In genomic region chr3:126370055-126370454, GRCh38 we compare ENCODE assay signal across 13 cellular contexts. TPM values are rescaled to one million over a fixed set of nuclear protein-coding genes. Genes with fewer than 3 reads are reported as not detected.
DNase-seq lines count a peak whose midpoint lies in the region; ATAC-seq and TF ChIP-seq lines count a peak whose summit lies in the region.
"Had no signal": no experiment of that assay in that cellular context is flagged by ENCODE, and none has a peak within 500 bp of the region (broad histone marks: within the 10 kb centered on the region; RNA-seq: fewer than 3 reads in every experiment).

No MANE protein-coding gene starts in this region.

- H3K27ac ChIP-seq in RWPE2 (ENCODE audit: poor library complexity, severe bottlenecking): no peak overlapping the region
- peak overlapping the region in 1 of 3 donors; percentile 13 for H3K27ac ChIP-seq in right lobe of liver
- no peak overlapping the region for H3K27ac ChIP-seq in sigmoid colon
- H3K27ac ChIP-seq in upper lobe of right lung: no peak overlapping the region
- no peak overlapping the region for H3K27ac ChIP-seq in neural progenitor cell
- H3K27ac ChIP-seq: BLaER1, GM23248 had no signal

- no peaks in the 10 kb centered on the region for H3K9me3 Mint-ChIP-seq in neural progenitor cell

- TF ChIP-seq CTCF in RWPE2 (IDR thresholded peaks at IDR 0.05; ENCODE audit: poor library complexity, severe bottlenecking): no peak
- no peak for TF ChIP-seq CTCF in right lobe of liver (IDR thresholded peaks at IDR 0.05)
- TF ChIP-seq CTCF in sigmoid colon (IDR thresholded peaks at IDR 0.05): no peak
- no peak for TF ChIP-seq CTCF in upper lobe of right lung (IDR thresholded peaks at IDR 0.05)
- TF ChIP-seq CTCF in neural progenitor cell (IDR thresholded peaks at IDR 0.05): no peak

- H3K4me2 ChIP-seq in neural progenitor cell: no peak overlapping the region
- H3K4me2 ChIP-seq: BLaER1 had no signal

- no peaks in the 10 kb centered on the region for H4K20me1 ChIP-seq in neural progenitor cell (ENCODE audit: low read depth)
- H4K20me1 ChIP-seq: BLaER1 had no signal

- no peaks in the 10 kb centered on the region for H3K79me2 ChIP-seq in neural progenitor cell (ENCODE audit: low read depth)

- no peak overlapping the region for H3K4me3 Mint-ChIP-seq in neural progenitor cell

- no peak for TF ChIP-seq EP300 in sigmoid colon (IDR thresholded peaks at IDR 0.05)

- 53% methylated on average over 4 of the region's 4 CpGs for WGBS in right lobe of liver (ENCODE audit: insufficient coverage, low coverage, low lambda C conversion rate, missing lambda C conversion rate)
- WGBS in sigmoid colon, 2 donors: 63 to 70% methylated on average over 4 of the region's 4 CpGs

- H3K36me3 ChIP-seq in RWPE2 (ENCODE audit: low read depth) (no peaks in the 10 kb centered on the region), right lobe of liver (no peaks in the 10 kb centered on the region), sigmoid colon (no peaks in the 10 kb centered on the region), upper lobe of right lung (no peaks in the 10 kb centered on the region), neural progenitor cell (no peaks in the 10 kb centered on the region)
- H3K36me3 ChIP-seq: BLaER1 had no signal

- H3K36me3 Mint-ChIP-seq in neural progenitor cell: no peaks in the 10 kb centered on the region

- H3K27me3 Mint-ChIP-seq in neural progenitor cell (ENCODE audit: insufficient read depth, low read depth): peaks cover 10% of the 10 kb centered on the region

- H3K27me3 ChIP-seq in RWPE2 (ENCODE audit: insufficient read depth, poor library complexity, severe bottlenecking) (no peaks in the 10 kb centered on the region), right lobe of liver (no peaks in the 10 kb centered on the region), sigmoid colon (no peaks in the 10 kb centered on the region), upper lobe of right lung (no peaks in the 10 kb centered on the region), neural progenitor cell (no peaks in the 10 kb centered on the region)
- H3K27me3 ChIP-seq: BLaER1 had no signal

- no peak overlapping the region for H3K27ac Mint-ChIP-seq in neural progenitor cell

- H2AFZ ChIP-seq in neural progenitor cell (replicated peaks): no peak overlapping the region
- H2AFZ ChIP-seq: GM23248 had no signal

- H3K4me1 ChIP-seq in RWPE2 (ENCODE audit: insufficient read depth, poor library complexity, severe bottlenecking): no peaks in the 10 kb centered on the region
- peaks cover 0 to 66% (median 27%) of the 10 kb centered on the region in 4 donors for H3K4me1 ChIP-seq in right lobe of liver
- H3K4me1 ChIP-seq in sigmoid colon: peaks cover 0 to 6% (median 6%) of the 10 kb centered on the region in 4 donors
- peaks cover 7% of the 10 kb centered on the region for H3K4me1 ChIP-seq in upper lobe of right lung
- no peaks in the 10 kb centered on the region for H3K4me1 ChIP-seq in neural progenitor cell

- peak; percentile 30 for DNase-seq in RWPE2 (ENCODE audit: low spot score)
- peak in 2 of 3 donors; percentile 27 to 43 for DNase-seq in right lobe of liver
- peak; percentile 46 for DNase-seq in sigmoid colon
- peak; percentile 11 for DNase-seq in upper lobe of right lung
- DNase-seq in neural progenitor cell (ENCODE audit: low spot score): no peak
- no peak for DNase-seq in SK-N-DZ (ENCODE audit: low spot score)
- DNase-seq: 8988T, AML-193, DMS53, GM23248 had no signal

- intact Hi-C loops in right lobe of liver (cut with DNase I): loop anchor here in 1 of 2 donors (10.0 kb wide), 1 partner anchor 105 kb away; no protein-coding TSS in a partner anchor
- intact Hi-C loops in sigmoid colon (cut with DNase I): no loop called here
- intact Hi-C loops in upper lobe of right lung (cut with DNase I): no loop called here

- H3K4me1 Mint-ChIP-seq in neural progenitor cell: peaks cover 7% of the 10 kb centered on the region

- H3K9me3 ChIP-seq in RWPE2 (ENCODE audit: severe bottlenecking): no peaks in the 10 kb centered on the region
- H3K9me3 ChIP-seq in right lobe of liver: no peaks in the 10 kb centered on the region
- no peaks in the 10 kb centered on the region for H3K9me3 ChIP-seq in sigmoid colon
- no peaks in the 10 kb centered on the region for H3K9me3 ChIP-seq in upper lobe of right lung
- no peaks in the 10 kb centered on the region for H3K9me3 ChIP-seq in neural progenitor cell (ENCODE audit: low read depth)
- H3K9me3 ChIP-seq: BLaER1 had no signal

- ATAC-seq in RWPE2 (ENCODE audit: low read depth): no peak
- no peak for ATAC-seq in right lobe of liver
- ATAC-seq in upper lobe of right lung: no peak
- no peak for ATAC-seq in GM18909 (IDR thresholded peaks at IDR 0.05; ENCODE audit: poor library complexity, unreplicated experiment)

- no peak overlapping the region for H3K9ac ChIP-seq in neural progenitor cell
- H3K9ac ChIP-seq: BLaER1, GM23248 had no signal

- TF ChIP-seq POLR2A in right lobe of liver (IDR thresholded peaks at IDR 0.05) (no peak), sigmoid colon (IDR thresholded peaks at IDR 0.05) (no peak)

- H3K4me3 ChIP-seq in RWPE2 (ENCODE audit: severe bottlenecking) (no peak overlapping the region), right lobe of liver (no peak overlapping the region), sigmoid colon (no peak overlapping the region), upper lobe of right lung (no peak overlapping the region), neural progenitor cell (no peak overlapping the region)
- H3K4me3 ChIP-seq: BLaER1, GM23248 had no signal

- H3F3A ChIP-seq in neural progenitor cell (ENCODE audit: low read depth): no peaks in the 10 kb centered on the region

RNA-seq across cellular contexts. Expression of gene KLF15, which starts 12.8 kb away (rescaled TPM):
- total RNA-seq in right lobe of liver (100 to 1,000 TPM in 2 of 6 experiments, 10 to 100 TPM in 4; 14.4 to 112 (median 89.3) TPM), sigmoid colon (10 to 100 TPM; 21.9 to 50.2 (median 35.2) TPM), upper lobe of right lung (44.6 TPM), neural progenitor cell (ENCODE audit: low replicate concordance) (3.3 and 7.2 TPM in 2 replicates)
- polyA plus RNA-seq in sigmoid colon: 1 to 10 TPM in 2 of 3 donors, under 1 TPM in 1; 0.69 to 5.4 (median 4.2) TPM
- polyA plus RNA-seq in SK-N-DZ (2014; cell fraction: cytosol; rRNA removed): 7.5 and 10.0 TPM in 2 replicates
- polyA plus RNA-seq in SK-N-DZ (2014; cell fraction: nucleus; rRNA removed): 12.3 and 12.6 TPM in 2 replicates

RNA-seq across cellular contexts. Expression of gene CFAP100, which starts 24.7 kb away (rescaled TPM):
- total RNA-seq in right lobe of liver (not detected), sigmoid colon (not detected), upper lobe of right lung (not detected), neural progenitor cell (ENCODE audit: low replicate concordance) (0.12 TPM in 1 of 2 replicates, not detected in the other)
- polyA plus RNA-seq in sigmoid colon: not detected
- polyA plus RNA-seq in SK-N-DZ (2014; cell fraction: cytosol; rRNA removed): not detected in 2 replicates
- not detected in 2 replicates for polyA plus RNA-seq in SK-N-DZ (2014; cell fraction: nucleus; rRNA removed)
- total RNA-seq: GM23248, HT1080 had no signal
- polyA plus RNA-seq: GM23248 had no signal

Comparison
In these comparisons a context has a peak if more than half of its experiments do, and no peak if none do; other contexts are left out.
1. DNase-seq: peak in RWPE2 (single experiment), right lobe of liver (2 of 3), sigmoid colon (single experiment) and upper lobe of right lung (single experiment); none in neural progenitor cell (single experiment) and SK-N-DZ (single experiment).